ENCODE assay signal across 8 cellular contexts in genomic region chr6:41940759-41941279, GRCh38. TPM values are rescaled to one million over a fixed set of nuclear protein-coding genes. Genes with fewer than 3 reads are reported as not detected.
DNase-seq lines count a peak whose midpoint lies in the region; ATAC-seq and TF ChIP-seq lines count a peak whose summit lies in the region.

No MANE protein-coding gene starts in this region.

- 0 to 1% methylated on average over 25 to 38 of the region's 38 CpGs for WGBS in lower leg skin, 2 donors

- peak overlapping the region; percentile 78 to 95 for H3K9ac ChIP-seq in duodenal mucosa (ENCODE audit: low read depth in 1 of 2, low read length in 2 of 2)

- no peaks in the 10 kb centered on the region for H3K9me3 Mint-ChIP-seq in stimulated activated effector memory CD8-positive, alpha-beta T cell treated with anti-CD3 and anti-CD28 coated beads, Interleukin-12 subunit alpha, Interleukin-12 subunit beta, amount 100 ng/mL, for 72 hours

- TF ChIP-seq CTCF in WI38 (IDR thresholded peaks at IDR 0.05; ENCODE audit: low read depth, low read length) (no peak), lower leg skin (IDR thresholded peaks at IDR 0.05) (no peak)

- H3K36me3 Mint-ChIP-seq in stimulated activated effector memory CD8-positive, alpha-beta T cell treated with anti-CD3 and anti-CD28 coated beads, Interleukin-12 subunit alpha, Interleukin-12 subunit beta, amount 100 ng/mL, for 72 hours: peaks cover 60% of the 10 kb centered on the region

- intact Hi-C loops in lower leg skin (cut with DNase I; ENCODE audit: low total_unique reads): loop anchor here (5.0 kb wide), 1 partner anchor 101 kb away; no protein-coding TSS in a partner anchor

- no peak for ATAC-seq in stimulated activated effector memory CD8-positive, alpha-beta T cell treated with anti-CD3 and anti-CD28 coated beads, Interleukin-12 subunit alpha, Interleukin-12 subunit beta, amount 100 ng/mL, for 72 hours
- ATAC-seq in GM21825 (IDR thresholded peaks at IDR 0.05; ENCODE audit: unreplicated experiment): no peak

- H3K27me3 ChIP-seq in duodenal mucosa (ENCODE audit: control insufficient read depth in 1 of 2, insufficient read depth in 2 of 2, low read length in 2 of 2): no peaks in the 10 kb centered on the region

- peak overlapping the region; percentile 78 for H3K4me3 ChIP-seq in WI38 (ENCODE audit: low read depth, low read length)
- H3K4me3 ChIP-seq in duodenal mucosa (ENCODE audit: low read depth in 1 of 2, low read length in 2 of 2): peak overlapping the region; percentile 93 to 95
- peak overlapping the region; percentile 58 for H3K4me3 ChIP-seq in lower leg skin (ENCODE audit: low read depth, poor library complexity, severe bottlenecking)

- TF ChIP-seq POLR2A in lower leg skin (IDR thresholded peaks at IDR 0.05): no peak

- peaks cover 50 to 55% of the 10 kb centered on the region in 2 donors for H3K4me1 ChIP-seq in duodenal mucosa (ENCODE audit: control insufficient read depth in 1 of 2, insufficient read depth in 2 of 2, low read length in 2 of 2)

- H3K9me3 ChIP-seq in duodenal mucosa (ENCODE audit: control insufficient read depth in 1 of 2, low read length in 2 of 2): no peaks in the 10 kb centered on the region

- peak overlapping the region; percentile 86 for H3K27ac ChIP-seq in duodenal mucosa (ENCODE audit: low read depth, low read length)

- peak; percentile 79 for DNase-seq in DMS53 (lab: John Stamatoyannopoulos, UW)
- DNase-seq in DMS53 treated with DMSO at 0.1 percent for 48 hours (lab: John Stamatoyannopoulos, UW; ENCODE audit: unreplicated experiment): no peak
- DNase-seq in KBM-7: peak; percentile 88
- DNase-seq in lower leg skin (ENCODE audit: low spot score in 2 of 2): peak in 1 of 2 donors; percentile 89
- peak in 1 of 2 donors; percentile 72 for DNase-seq in stimulated activated effector memory CD8-positive, alpha-beta T cell treated with anti-CD3 and anti-CD28 coated beads, Interleukin-12 subunit alpha, Interleukin-12 subunit beta, amount 100 ng/mL, for 72 hours (ENCODE audit: low spot score in 2 of 2)

- in situ Hi-C loops in KBM-7 (cut with MboI; ENCODE audit: low pct_unique_long_range_greater_than_20kb, low sequenced_read_pairs): loop anchor here (25.0 kb wide), 1 partner anchor 96 kb away; no protein-coding TSS in a partner anchor

- peaks cover 5 to 17% of the 10 kb centered on the region in 2 donors for H3K36me3 ChIP-seq in duodenal mucosa (ENCODE audit: control insufficient read depth in 1 of 2, insufficient read depth in 2 of 2, low read length in 2 of 2)

- H3K4me3 Mint-ChIP-seq in stimulated activated effector memory CD8-positive, alpha-beta T cell treated with anti-CD3 and anti-CD28 coated beads, Interleukin-12 subunit alpha, Interleukin-12 subunit beta, amount 100 ng/mL, for 72 hours: peak overlapping the region; percentile 99

- H3K4me1 Mint-ChIP-seq in stimulated activated effector memory CD8-positive, alpha-beta T cell treated with anti-CD3 and anti-CD28 coated beads, Interleukin-12 subunit alpha, Interleukin-12 subunit beta, amount 100 ng/mL, for 72 hours: peaks cover 55% of the 10 kb centered on the region

- H3K27ac Mint-ChIP-seq in stimulated activated effector memory CD8-positive, alpha-beta T cell treated with anti-CD3 and anti-CD28 coated beads, Interleukin-12 subunit alpha, Interleukin-12 subunit beta, amount 100 ng/mL, for 72 hours: peak overlapping the region; percentile 95

RNA-seq across cellular contexts. Expression of gene CCND3, which starts 0.8 kb away (rescaled TPM):
- 100 to 1,000 TPM; 130 to 169 (median 157) TPM for total RNA-seq in lower leg skin

RNA-seq across cellular contexts. Expression of gene BYSL, which starts 19.5 kb away (rescaled TPM):
- 10 to 100 TPM in 1 of 4 donors, 1 to 10 TPM in 3; 4.1 to 12.2 (median 7.7) TPM for total RNA-seq in lower leg skin

RNA-seq across cellular contexts. Expression of gene MED20, which starts 19.9 kb away (rescaled TPM):
- total RNA-seq in lower leg skin: 10 to 100 TPM in 2 of 4 donors, 1 to 10 TPM in 2; 5.7 to 11.5 (median 9.8) TPM

RNA-seq across cellular contexts. Expression of gene USP49, which starts 45.6 kb away (rescaled TPM):
- 1 to 10 TPM; 2.3 to 7.3 (median 3.7) TPM for total RNA-seq in lower leg skin
